Comparison of ENCODE assay signal across 29 cellular contexts in the genomic region with DNA sequence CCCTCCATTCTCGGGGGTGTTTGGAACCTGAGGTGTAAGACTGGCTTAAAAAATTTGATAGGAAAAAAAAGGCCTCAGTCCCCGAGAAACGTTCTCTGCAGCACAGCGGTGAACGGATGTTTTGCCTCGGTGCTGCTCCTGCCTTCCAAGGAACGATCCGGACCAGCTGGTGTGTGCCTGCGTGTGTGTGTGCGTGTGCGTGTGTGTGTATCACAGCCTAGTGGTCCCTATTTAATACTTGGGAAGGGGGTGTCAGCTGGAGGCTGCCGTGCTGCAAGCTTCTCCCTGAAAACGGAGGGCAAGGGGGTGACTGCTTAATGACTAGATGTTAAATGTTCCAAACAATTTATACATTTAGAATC.
DNase-seq lines count a peak whose midpoint lies in the region; ATAC-seq and TF ChIP-seq lines count a peak whose summit lies in the region.
"Had no signal": no experiment of that assay in that cellular context is flagged by ENCODE, and none has a peak within 500 bp of the region (broad histone marks: within the 10 kb centered on the region; RNA-seq: fewer than 3 reads in every experiment).

No MANE protein-coding gene starts in this region.

- TF ChIP-seq POLR2A in spleen (IDR thresholded peaks at IDR 0.05), result no peak

- intact Hi-C loops in spleen (cut with DNase I; ENCODE audit: low total_unique reads), result no loop called here

- H2AFZ ChIP-seq in fibroblast of lung (ENCODE audit: low read length), result peak overlapping the region; percentile 53
- H2AFZ ChIP-seq: GM23338 had no signal

- DNase-seq in NCI-H146 (lab: John Stamatoyannopoulos, UW), result peak; percentile 23
- no peak for DNase-seq in NCI-H146 treated with DMSO at 0.1 percent for 48 hours (lab: John Stamatoyannopoulos, UW; ENCODE audit: unreplicated experiment)
- peak; percentile 30 to 59 for DNase-seq in NCI-H524 (lab: John Stamatoyannopoulos, UW)
- DNase-seq in fibroblast of lung (ENCODE audit: low read depth in 2 of 2), result peak in 1 of 2 donors; percentile 23
- DNase-seq in spleen, result peak; percentile 17
- no peak for DNase-seq in activated effector memory CD4-positive, alpha-beta T cell treated with anti-CD3 and anti-CD28 coated beads, Interleukin-2, amount 50 U/mL, for 16 hours
- DNase-seq in germinal center (ENCODE audit: low spot score), result no peak
- DNase-seq: 8988T; activated CD4-positive, alpha-beta memory T cell treated with anti-CD3 and anti-CD28 coated beads, Interleukin-2, amount 10 ng/mL, durations not matched to agents 7 days and 5 days; activated CD4-positive, alpha-beta T cell treated with anti-CD3 and anti-CD28 coated beads for 1 hour; activated CD8-positive, alpha-beta memory T cell treated with anti-CD3 and anti-CD28 coated beads, Interleukin-2, amount 50 U/mL, for 4 hours; activated naive CD4-positive, alpha-beta T cell treated with anti-CD3 and anti-CD28 coated beads, Interleukin-2, amount 10 ng/mL, durations not matched to agents 7 days and 5 days; adrenal gland; DMS79 treated with DMSO at 0.1 percent for 48 hours; esophagus squamous epithelium; GDM1; natural killer cell; NCI-H2107; NCI-H510A; SHP77; stimulated activated CD4-positive, alpha-beta T cell treated with anti-CD3 and anti-CD28 coated beads, Interleukin-1b, Interleukin-23, amount 100 ng/mL, for 48 hours; thyroid gland; uterus had no signal

- peak overlapping the region; percentile 44 for H3K4me2 ChIP-seq in fibroblast of lung (ENCODE audit: extremely low read depth, insufficient read depth, low read length)
- H3K4me2 ChIP-seq: GM23338, smooth muscle cell had no signal

- TF ChIP-seq CTCF in fibroblast of lung (conservative IDR thresholded peaks at IDR 0.05 in 1 of 2, IDR thresholded peaks at IDR 0.05 in 1 of 2; ENCODE audit: low read depth in 1 of 2, low read length in 2 of 2) (no peak), spleen (IDR thresholded peaks at IDR 0.05 in 8 of 11, conservative IDR thresholded peaks at IDR 0.05 in 3 of 11) (no peak)

- no peaks in the 10 kb centered on the region for H3K36me3 ChIP-seq in fibroblast of lung (ENCODE audit: control insufficient read depth, insufficient read depth, low read length)
- no peaks in the 10 kb centered on the region for H3K36me3 ChIP-seq in spleen
- H3K36me3 ChIP-seq: adrenal gland, esophagus squamous epithelium, thyroid gland, uterus had no signal

- no peaks in the 10 kb centered on the region for H3K79me2 ChIP-seq in fibroblast of lung (ENCODE audit: control insufficient read depth, insufficient read depth, low read length)

- H3K27ac ChIP-seq in fibroblast of lung (ENCODE audit: insufficient read depth, low read length) (no peak overlapping the region), spleen (no peak overlapping the region)
- H3K27ac ChIP-seq: adrenal gland, esophagus squamous epithelium, thyroid gland, uterus had no signal

- H3K4me1 ChIP-seq in fibroblast of lung (ENCODE audit: control insufficient read depth, extremely low read depth, insufficient read depth, low read length), result no peaks in the 10 kb centered on the region
- H3K4me1 ChIP-seq in spleen, result no peaks in the 10 kb centered on the region
- H3K4me1 ChIP-seq: adrenal gland, esophagus squamous epithelium, thyroid gland, uterus had no signal

- 71 to 83% (median 75%) methylated on average over 13 of the region's 13 CpGs for WGBS in spleen, 5 donors

- H3K4me3 ChIP-seq in fibroblast of lung (replicated peaks in 1 of 4; ENCODE audit: control extremely low read depth in 1 of 4, insufficient read depth in 1 of 4, low read depth in 3 of 4, low read length in 4 of 4), result peak overlapping the region in 3 of 4 experiments; percentile 4 to 14 (median 11)
- no peak overlapping the region for H3K4me3 ChIP-seq in spleen
- H3K4me3 ChIP-seq: adrenal gland, GM23338, K562, lung, smooth muscle cell, thyroid gland, uterus had no signal

- no peak overlapping the region for H3K9ac ChIP-seq in fibroblast of lung (ENCODE audit: insufficient read depth, low read length)

- H4K20me1 ChIP-seq in fibroblast of lung (ENCODE audit: control insufficient read depth, extremely low read depth, insufficient read depth, low read length), result no peaks in the 10 kb centered on the region

- ATAC-seq in GM21825 (IDR thresholded peaks at IDR 0.05; ENCODE audit: unreplicated experiment), result no peak
- ATAC-seq: GM23338, K562, natural killer cell, Panc1 had no signal

- H3K9me3 ChIP-seq in fibroblast of lung (ENCODE audit: control insufficient read depth, insufficient read depth, low read depth, low read length), result no peaks in the 10 kb centered on the region
- peaks cover 0 to 26% (median 23%) of the 10 kb centered on the region in 8 donors for H3K9me3 ChIP-seq in spleen
- H3K9me3 ChIP-seq: adrenal gland, thyroid gland, uterus had no signal

- H3K27me3 ChIP-seq in fibroblast of lung (ENCODE audit: control insufficient read depth, insufficient read depth, low read length) (peaks cover 5% of the 10 kb centered on the region), spleen (replicated peaks in 1 of 7) (peaks cover 0 to 16% (median 0%) of the 10 kb centered on the region in 7 donors)
- H3K27me3 ChIP-seq: adrenal gland, thyroid gland, uterus had no signal

Comparison
In these comparisons a context has a peak if more than half of its experiments do, and no peak if none do; other contexts are left out.
1. DNase-seq: peak in NCI-H146 (single experiment), NCI-H524 (2 of 2) and spleen (single experiment); none in NCI-H146 treated with DMSO at 0.1 percent for 48 hours (single experiment), activated effector memory CD4-positive, alpha-beta T cell treated with anti-CD3 and anti-CD28 coated beads, Interleukin-2, amount 50 U/mL, for 16 hours (single experiment) and germinal center (single experiment).
2. H3K4me3 ChIP-seq: peak in fibroblast of lung (3 of 4); none in spleen (0 of 8).